ENCODE assay signal across 17 cellular contexts in the genomic region with DNA sequence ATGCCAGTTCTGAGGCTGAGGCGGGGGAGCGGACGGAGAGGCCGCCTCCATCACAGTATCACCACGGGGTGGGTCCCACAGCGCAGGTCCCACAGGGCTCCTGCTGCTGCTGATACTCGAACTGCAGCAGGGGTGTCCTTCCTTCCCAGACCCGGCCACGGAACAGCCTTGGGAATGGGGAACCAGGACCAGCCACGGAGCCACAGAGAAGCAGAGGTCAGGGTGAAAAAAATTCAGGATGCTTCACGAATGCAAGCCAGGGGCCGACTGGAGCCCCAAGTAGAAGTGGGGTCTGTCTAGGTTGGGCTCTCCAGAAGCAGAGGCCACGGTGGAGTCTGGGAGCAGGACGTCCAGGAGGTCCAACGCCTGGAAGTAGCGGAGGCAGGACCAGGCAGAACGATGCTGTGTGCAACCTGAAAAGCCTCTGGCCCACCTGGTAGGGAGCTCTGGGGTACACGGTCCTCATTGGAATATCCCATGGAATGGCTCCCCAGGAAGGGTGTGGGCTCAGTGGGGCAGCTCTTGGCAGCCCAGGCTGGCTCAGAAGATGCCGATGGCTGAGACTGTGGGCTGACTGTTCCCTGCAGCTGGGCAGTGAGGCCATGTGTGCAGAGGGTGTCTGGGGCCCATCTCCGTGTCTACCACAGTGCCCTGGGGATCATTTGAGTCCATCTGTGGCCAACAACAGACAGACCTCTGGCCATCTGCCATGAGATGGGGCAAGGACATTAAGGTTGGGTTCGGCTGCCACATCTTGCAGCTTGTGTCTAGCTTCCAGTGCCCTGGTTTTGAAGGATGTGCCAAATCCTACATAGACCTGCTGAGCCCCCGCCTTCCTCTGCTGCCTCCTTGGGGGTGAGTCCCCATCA.
DNase-seq lines count a peak whose midpoint lies in the region; ATAC-seq, FAIRE-seq and TF ChIP-seq lines count a peak whose summit lies in the region.
"Had no signal": no experiment of that assay in that cellular context is flagged by ENCODE, and none has a peak within 500 bp of the region (broad histone marks: within the 10 kb centered on the region; RNA-seq: fewer than 3 reads in every experiment).

No MANE protein-coding gene starts in this region.

- H3K27me3 Mint-ChIP-seq in natural killer cell treated with Interleukin-12 subunit alpha and Interleukin-12 subunit beta and Interleukin-15 and Interleukin-18, amount 100 ng/mL, for 72 hours = peaks cover 9 to 14% of the 10 kb centered on the region in 2 donors
- peaks cover 0 to 10% of the 10 kb centered on the region in 2 donors for H3K27me3 Mint-ChIP-seq in natural killer cell (ENCODE audit: low read depth in 2 of 2)

- H3K4me3 Mint-ChIP-seq in natural killer cell treated with Interleukin-12 subunit alpha and Interleukin-12 subunit beta and Interleukin-15 and Interleukin-18, amount 100 ng/mL, for 72 hours = no peak overlapping the region
- no peak overlapping the region for H3K4me3 Mint-ChIP-seq in natural killer cell

- H3K4me1 ChIP-seq in kidney (ENCODE audit: control insufficient read depth in 1 of 2, insufficient read depth in 1 of 2, low read depth in 1 of 2, low read length in 2 of 2) = no peaks in the 10 kb centered on the region

- intact Hi-C loops in natural killer cell (cut with micrococcal nuclease) (no loop called here), kidney (cut with DNase I) (no loop called here), sciatic nerve (cut with DNase I) (no loop called here)

- TF ChIP-seq CTCF in natural killer cell (IDR thresholded peaks at IDR 0.05) (no peak), kidney (IDR thresholded peaks at IDR 0.05; ENCODE audit: borderline replicate concordance, extremely low read depth, insufficient read depth) (no peak), coronary artery (IDR thresholded peaks at IDR 0.05) (no peak)

- peaks cover 7% of the 10 kb centered on the region for H3K36me3 Mint-ChIP-seq in natural killer cell treated with Interleukin-12 subunit alpha and Interleukin-12 subunit beta and Interleukin-15 and Interleukin-18, amount 100 ng/mL, for 72 hours
- H3K36me3 Mint-ChIP-seq in natural killer cell = no peaks in the 10 kb centered on the region

- peaks cover 3 to 13% of the 10 kb centered on the region in 2 donors for H3K9me3 ChIP-seq in kidney (ENCODE audit: control insufficient read depth in 1 of 2, low read length in 2 of 2)

- ATAC-seq in natural killer cell treated with Interleukin-12 subunit alpha and Interleukin-12 subunit beta and Interleukin-15 and Interleukin-18, amount 100 ng/mL, for 72 hours = peak in 1 of 2 donors; percentile 48
- no peak for ATAC-seq in natural killer cell
- no peak for ATAC-seq in sciatic nerve
- ATAC-seq: HepG2 had no signal

- no peaks in the 10 kb centered on the region for H3K36me3 ChIP-seq in kidney (ENCODE audit: control insufficient read depth in 1 of 2, insufficient read depth in 2 of 2, low read length in 2 of 2)

- no peak overlapping the region for H3K27ac ChIP-seq in kidney (ENCODE audit: low read depth in 2 of 2, low read length in 2 of 2)
- H3K27ac ChIP-seq in coronary artery = no peak overlapping the region

- peak; percentile 35 for DNase-seq in natural killer cell treated with Interleukin-12 subunit alpha and Interleukin-12 subunit beta and Interleukin-15 and Interleukin-18, amount 100 ng/mL, for 72 hours (ENCODE audit: low spot score)
- DNase-seq in natural killer cell (no peak), kidney (peak; percentile 41), sciatic nerve (ENCODE audit: low spot score) (peak; percentile 43), activated gamma-delta T cell treated with Interleukin-2 at 50 U/mL for 16 hours (no peak), coronary artery (ENCODE audit: low spot score) (no peak)
- DNase-seq in activated CD4-positive, alpha-beta T cell treated with anti-CD3 and anti-CD28 coated beads, Interleukin-2, amount 50 U/mL, for 48 hours = no peak
- DNase-seq: KG1, MV-4-11, NCI-H187, NCI-H2107, NCI-H510A, NCI-H748 treated with DMSO at 0.1 percent for 48 hours, OCI-M1, SHP77 had no signal

- no peak overlapping the region for H3K27ac Mint-ChIP-seq in natural killer cell treated with Interleukin-12 subunit alpha and Interleukin-12 subunit beta and Interleukin-15 and Interleukin-18, amount 100 ng/mL, for 72 hours
- H3K27ac Mint-ChIP-seq in natural killer cell = no peak overlapping the region

- FAIRE-seq in kidney (lab: Jason Lieb, UNC) = no peak
- FAIRE-seq: G401.6, HepG2 had no signal

- peaks cover 4% of the 10 kb centered on the region for H3K9me3 Mint-ChIP-seq in natural killer cell treated with Interleukin-12 subunit alpha and Interleukin-12 subunit beta and Interleukin-15 and Interleukin-18, amount 100 ng/mL, for 72 hours
- H3K9me3 Mint-ChIP-seq in natural killer cell = peaks cover 2 to 6% of the 10 kb centered on the region in 2 donors

- no peaks in the 10 kb centered on the region for H3K4me1 Mint-ChIP-seq in natural killer cell treated with Interleukin-12 subunit alpha and Interleukin-12 subunit beta and Interleukin-15 and Interleukin-18, amount 100 ng/mL, for 72 hours (ENCODE audit: low read depth in 2 of 2)
- H3K4me1 Mint-ChIP-seq in natural killer cell = no peaks in the 10 kb centered on the region

- H3K9ac ChIP-seq in kidney (ENCODE audit: low read length in 2 of 2) = no peak overlapping the region

- H3K4me3 ChIP-seq in kidney (ENCODE audit: low read length in 2 of 2) = no peak overlapping the region
- no peak overlapping the region for H3K4me3 ChIP-seq in coronary artery

Comparison
In these comparisons a context has a peak if more than half of its experiments do, and no peak if none do; other contexts are left out.
1. DNase-seq: peak in natural killer cell treated with Interleukin-12 subunit alpha and Interleukin-12 subunit beta and Interleukin-15 and Interleukin-18, amount 100 ng/mL, for 72 hours (single experiment), kidney (single experiment) and sciatic nerve (single experiment); none in natural killer cell (single experiment), activated gamma-delta T cell treated with Interleukin-2 at 50 U/mL for 16 hours (single experiment), activated CD4-positive, alpha-beta T cell treated with anti-CD3 and anti-CD28 coated beads, Interleukin-2, amount 50 U/mL, for 48 hours (0 of 2) and coronary artery (single experiment).